1 cellular context compared by ENCODE assay signal in genomic region chr12:121908702-121909101, GRCh38.
TF ChIP-seq lines count a peak whose summit lies in the region.

No MANE protein-coding gene starts in this region.

TF ChIP-seq in HepG2, 621 proteins besides CTCF, POLR2A, EP300 and RAD21:
- TF ChIP-seq ZKSCAN5 (CRISPR knock-in tag; IDR thresholded peaks at IDR 0.05) (0 out of 2 replicates have a peak, but pooled peaks have one; percentile 70), RXRA (CRISPR knock-in tag; IDR thresholded peaks at IDR 0.05) (no peak), SAFB2 (CRISPR knock-in tag; IDR thresholded peaks at IDR 0.05; ENCODE audit: borderline replicate concordance, low read depth) (no peak)
